In genomic region chr4:110867981-110868380, GRCh38 we compare ENCODE assay signal across 15 cellular contexts.
DNase-seq lines count a peak whose midpoint lies in the region; ATAC-seq, FAIRE-seq and TF ChIP-seq lines count a peak whose summit lies in the region.
"Had no signal": no experiment of that assay in that cellular context is flagged by ENCODE, and none has a peak within 500 bp of the region (broad histone marks: within the 10 kb centered on the region; RNA-seq: fewer than 3 reads in every experiment).

No MANE protein-coding gene starts in this region.

- H3K36me3 ChIP-seq in astrocyte (ENCODE audit: insufficient read depth, low read length) (no peaks in the 10 kb centered on the region), osteoblast (ENCODE audit: insufficient read depth, low read length) (no peaks in the 10 kb centered on the region), right atrium auricular region (no peaks in the 10 kb centered on the region)
- H3K36me3 ChIP-seq in CD8-positive, alpha-beta memory T cell (ENCODE audit: insufficient read depth, low read length): no peaks in the 10 kb centered on the region
- H3K36me3 ChIP-seq: BLaER1 had no signal

- peak; percentile 15 for DNase-seq in EH (ENCODE audit: low read depth)
- peak; percentile 35 for DNase-seq in NCI-H1048 (lab: John Stamatoyannopoulos, UW)
- peak; percentile 25 for DNase-seq in astrocyte (ENCODE audit: low read depth)
- DNase-seq in osteoblast (ENCODE audit: insufficient read length, low spot score, missing footprints): no peak
- DNase-seq in CD8-positive, alpha-beta memory T cell: no peak
- DNase-seq in DMS153 treated with DMSO at 0.1 percent for 48 hours (lab: John Stamatoyannopoulos, UW; ENCODE audit: unreplicated experiment): no peak
- DNase-seq in right atrium auricular region (ENCODE audit: low spot score): no peak
- DNase-seq: AML-193, GOT3, H9 had no signal

- H3K4me2 ChIP-seq in astrocyte (ENCODE audit: low read length) (no peak overlapping the region), osteoblast (ENCODE audit: insufficient read depth, low read length) (peak overlapping the region; percentile 19)
- H3K4me2 ChIP-seq: BLaER1 had no signal

- H3K27ac Mint-ChIP-seq in astrocyte (ENCODE audit: unreplicated experiment): peak overlapping the region; percentile 72
- no peak overlapping the region for H3K27ac Mint-ChIP-seq in CD8-positive, alpha-beta memory T cell
- H3K27ac Mint-ChIP-seq: H9 had no signal

- peaks cover 46% of the 10 kb centered on the region for H3K4me1 Mint-ChIP-seq in astrocyte (ENCODE audit: low read depth, unreplicated experiment)
- H3K4me1 Mint-ChIP-seq in CD8-positive, alpha-beta memory T cell: no peaks in the 10 kb centered on the region
- H3K4me1 Mint-ChIP-seq: H9 had no signal

- no peak for TF ChIP-seq CTCF in astrocyte (IDR thresholded peaks at IDR 0.05; ENCODE audit: insufficient read depth, low read depth, low read length)
- no peak for TF ChIP-seq CTCF in osteoblast (IDR thresholded peaks at IDR 0.05; ENCODE audit: extremely low read depth, low read depth, low read length)
- TF ChIP-seq CTCF in right atrium auricular region (IDR thresholded peaks at IDR 0.05): no peak

- no peak for ATAC-seq in HG02763 (IDR thresholded peaks at IDR 0.05; ENCODE audit: unreplicated experiment)
- ATAC-seq: HepG2 had no signal

- H3K27me3 Mint-ChIP-seq in astrocyte (ENCODE audit: low read depth, unreplicated experiment): no peaks in the 10 kb centered on the region
- H3K27me3 Mint-ChIP-seq in CD8-positive, alpha-beta memory T cell: no peaks in the 10 kb centered on the region

- peaks cover 25% of the 10 kb centered on the region for H3K4me1 ChIP-seq in astrocyte (ENCODE audit: insufficient read depth, low read length)
- H3K4me1 ChIP-seq in osteoblast (ENCODE audit: insufficient read depth, low read length): peaks cover 44% of the 10 kb centered on the region
- no peaks in the 10 kb centered on the region for H3K4me1 ChIP-seq in CD8-positive, alpha-beta memory T cell (ENCODE audit: insufficient read depth, low read length)
- H3K4me1 ChIP-seq in right atrium auricular region: peaks cover 0 to 4% of the 10 kb centered on the region in 2 donors

- no peak overlapping the region for H3K4me3 ChIP-seq in astrocyte (ENCODE audit: insufficient read depth, low read depth, low read length)
- H3K4me3 ChIP-seq in osteoblast (ENCODE audit: insufficient read depth, low read length): no peak overlapping the region
- H3K4me3 ChIP-seq in CD8-positive, alpha-beta memory T cell (ENCODE audit: low read length): no peak overlapping the region
- no peak overlapping the region for H3K4me3 ChIP-seq in right atrium auricular region
- H3K4me3 ChIP-seq: BLaER1 had no signal

- no peaks in the 10 kb centered on the region for H3K9me3 Mint-ChIP-seq in astrocyte (ENCODE audit: unreplicated experiment)
- H3K9me3 Mint-ChIP-seq in CD8-positive, alpha-beta memory T cell: peaks cover 0 to 3% (median 0%) of the 10 kb centered on the region in 5 donors
- H3K9me3 Mint-ChIP-seq: H9 had no signal

- H4K20me1 ChIP-seq in astrocyte (ENCODE audit: insufficient read depth, low read length) (no peaks in the 10 kb centered on the region), osteoblast (ENCODE audit: insufficient read depth, low read length) (no peaks in the 10 kb centered on the region)
- H4K20me1 ChIP-seq: BLaER1 had no signal

- H3K27ac ChIP-seq in astrocyte (ENCODE audit: low read depth, low read length) (no peak overlapping the region), osteoblast (ENCODE audit: low read depth, low read length) (no peak overlapping the region), right atrium auricular region (no peak overlapping the region)
- H3K27ac ChIP-seq in CD8-positive, alpha-beta memory T cell (ENCODE audit: low read depth, low read length): no peak overlapping the region
- H3K27ac ChIP-seq: BLaER1 had no signal

- H3K36me3 Mint-ChIP-seq in astrocyte (ENCODE audit: low read depth, unreplicated experiment): no peaks in the 10 kb centered on the region
- no peaks in the 10 kb centered on the region for H3K36me3 Mint-ChIP-seq in CD8-positive, alpha-beta memory T cell

- H3K9me3 ChIP-seq in astrocyte (ENCODE audit: insufficient read depth, low read depth, low read length): no peaks in the 10 kb centered on the region
- no peaks in the 10 kb centered on the region for H3K9me3 ChIP-seq in osteoblast (ENCODE audit: low read depth, low read length)
- H3K9me3 ChIP-seq in CD8-positive, alpha-beta memory T cell (ENCODE audit: low read length): no peaks in the 10 kb centered on the region
- H3K9me3 ChIP-seq in right atrium auricular region: no peaks in the 10 kb centered on the region
- H3K9me3 ChIP-seq: BLaER1 had no signal

- no peaks in the 10 kb centered on the region for H3K27me3 ChIP-seq in astrocyte (ENCODE audit: insufficient read depth, low read length)
- H3K27me3 ChIP-seq in osteoblast (ENCODE audit: insufficient read depth, low read length): no peaks in the 10 kb centered on the region
- no peaks in the 10 kb centered on the region for H3K27me3 ChIP-seq in CD8-positive, alpha-beta memory T cell (ENCODE audit: insufficient read depth, low read length, poor library complexity, severe bottlenecking)
- H3K27me3 ChIP-seq in right atrium auricular region: no peaks in the 10 kb centered on the region
- H3K27me3 ChIP-seq: BLaER1 had no signal

- H3K9ac ChIP-seq in astrocyte (ENCODE audit: low read length): no peak overlapping the region
- H3K9ac ChIP-seq: BLaER1 had no signal

- POLR2A ChIA-PET in CD8-positive, alpha-beta memory T cell (lab: Charles Lee): no interaction called here

- no peak overlapping the region for H3K4me3 Mint-ChIP-seq in astrocyte (ENCODE audit: unreplicated experiment)
- H3K4me3 Mint-ChIP-seq in CD8-positive, alpha-beta memory T cell: no peak overlapping the region
- H3K4me3 Mint-ChIP-seq: H9 had no signal

- H2AFZ ChIP-seq in astrocyte (ENCODE audit: low read depth, low read length) (no peak overlapping the region), osteoblast (ENCODE audit: low read length) (no peak overlapping the region)

- H3K79me2 ChIP-seq in astrocyte (ENCODE audit: insufficient read depth, low read length): no peaks in the 10 kb centered on the region
- H3K79me2 ChIP-seq in osteoblast (ENCODE audit: insufficient read depth, low read length): no peaks in the 10 kb centered on the region

- peak; percentile 69 for FAIRE-seq in astrocyte (lab: Jason Lieb, UNC)
- FAIRE-seq: GM12891, HepG2, HTR-8/SVneo had no signal

- CTCF ChIA-PET in CD8-positive, alpha-beta memory T cell (lab: Charles Lee): no interaction called here

Comparison
In these comparisons a context has a peak if more than half of its experiments do, and no peak if none do; other contexts are left out.
1. DNase-seq: peak in EH (single experiment), NCI-H1048 (single experiment) and astrocyte (single experiment); none in osteoblast (single experiment), CD8-positive, alpha-beta memory T cell (0 of 5), DMS153 treated with DMSO at 0.1 percent for 48 hours (single experiment) and right atrium auricular region (single experiment).